ENCODE assay signal across 1 cellular context in genomic region chr19:850979-851335, GRCh38.
TF ChIP-seq lines count a peak whose summit lies in the region.

No MANE protein-coding gene starts in this region.

TF ChIP-seq in HCT116, 20 proteins besides CTCF, POLR2A, EP300 and RAD21:
- TF ChIP-seq ZFX (IDR thresholded peaks at IDR 0.05) = 0 out of 2 replicates have a peak, but pooled peaks have one; percentile 10
- TF ChIP-seq EZH2 (IDR thresholded peaks at IDR 0.05) = no peak
